8 cellular contexts compared by ENCODE assay signal in genomic region chr12:47816646-47817271, GRCh38. TPM values are rescaled to one million over a fixed set of nuclear protein-coding genes. Genes with fewer than 3 reads are reported as not detected.
DNase-seq lines count a peak whose midpoint lies in the region; ATAC-seq, FAIRE-seq and TF ChIP-seq lines count a peak whose summit lies in the region.
"Had no signal": no experiment of that assay in that cellular context is flagged by ENCODE, and none has a peak within 500 bp of the region (broad histone marks: within the 10 kb centered on the region; RNA-seq: fewer than 3 reads in every experiment).

No MANE protein-coding gene starts in this region.

- no peaks in the 10 kb centered on the region for H3K36me3 ChIP-seq in Loucy (ENCODE audit: insufficient read depth, low read length)
- no peaks in the 10 kb centered on the region for H3K36me3 ChIP-seq in HepG2 (replicated peaks in 1 of 2; ENCODE audit: control insufficient read depth in 1 of 2, insufficient read depth in 2 of 2, low read length in 2 of 2)

- no peak for TF ChIP-seq POLR2A in HepG2 (IDR thresholded peaks at IDR 0.05; ENCODE audit: insufficient read depth in 1 of 2, low read depth in 2 of 2, low read length in 2 of 2)

- WGBS in HepG2 (ENCODE audit: low lambda C conversion rate), result no CpG with 5 or more reads among the region's 9 CpGs

- H3F3A ChIP-seq in Loucy (ENCODE audit: low read depth), result no peaks in the 10 kb centered on the region

- DNase-seq in astrocyte of the cerebellum (ENCODE audit: low read depth), result no peak
- no peak for DNase-seq in HepG2 (ENCODE audit: low spot score)
- no peak for DNase-seq in substantia nigra (lab: John Stamatoyannopoulos, UW)
- DNase-seq in epidermal melanocyte (ENCODE audit: insufficient read length, low spot score), result no peak
- no peak for DNase-seq in NCI-H128 (lab: John Stamatoyannopoulos, UW; ENCODE audit: unreplicated experiment)
- DNase-seq: activated CD4-positive, alpha-beta T cell treated with anti-CD3 and anti-CD28 coated beads, Interleukin-2, amount 50 U/mL, for 4 hours had no signal

- intact Hi-C loops in HepG2 (cut with micrococcal nuclease; ENCODE audit: unreplicated experiment), result no loop called here

- no TSS peak for BruUV-seq in HepG2 (replicated peaks; lab: Mats Ljungman, UMichigan)

- no peak for FAIRE-seq in HepG2 (lab: Jason Lieb, UNC)

- peak overlapping the region; percentile 91 for H3K4me3 ChIP-seq in Loucy (ENCODE audit: low read length, poor library complexity, severe bottlenecking)
- H3K4me3 ChIP-seq in astrocyte of the cerebellum (ENCODE audit: low read depth, low read length), result peak overlapping the region; percentile 64
- H3K4me3 ChIP-seq in HepG2 (replicated peaks in 1 of 3; ENCODE audit: insufficient read depth in 1 of 3, low read depth in 2 of 3, low read length in 3 of 3), result 0 out of 6 replicates have a peak overlapping the region, but pooled peaks of 1 of the 3 experiments have one; percentile 11

- no peaks in the 10 kb centered on the region for H3K9me2 ChIP-seq in Loucy (replicated peaks; ENCODE audit: low read depth, low read length)

- peaks cover 70% of the 10 kb centered on the region for H3K4me1 ChIP-seq in Loucy (ENCODE audit: insufficient read depth, low read length, poor library complexity, severe bottlenecking)
- peaks cover 45% of the 10 kb centered on the region for H3K4me1 ChIP-seq in HepG2 (ENCODE audit: insufficient read depth, low read length)

- TF ChIP-seq RAD21 in HepG2 (CRISPR knock-in tag; IDR thresholded peaks at IDR 0.05), result no peak

- H3K27ac ChIP-seq in HepG2 (ENCODE audit: extremely low read length, insufficient read depth, low read length) (no peak overlapping the region), substantia nigra (ENCODE audit: low read depth, low read length, poor library complexity, severe bottlenecking) (peak overlapping the region; percentile 89)

- TF ChIP-seq CTCF in Loucy (conservative IDR thresholded peaks at IDR 0.05; ENCODE audit: low read length), result no peak
- no peak for TF ChIP-seq CTCF in astrocyte of the cerebellum (IDR thresholded peaks at IDR 0.05; ENCODE audit: low read depth, low read length, missing control alignments)
- TF ChIP-seq CTCF in HepG2 (CRISPR knock-in tag; IDR thresholded peaks at IDR 0.05), result no peak

- in situ Hi-C loops in astrocyte of the cerebellum (cut with HindIII; ENCODE audit: low sequenced_read_pairs) (no loop called here), HepG2 (cut with HindIII; ENCODE audit: extremely low pct_ligation_motif_present, low pct_unique_long_range_greater_than_20kb) (no loop called here)

- TF ChIP-seq EP300 in HepG2 (IDR thresholded peaks at IDR 0.05; ENCODE audit: low read depth in 2 of 2, low read length in 2 of 2) (no peak), HepG2 (CRISPR knock-in tag; IDR thresholded peaks at IDR 0.05; ENCODE audit: borderline replicate concordance) (no peak)

- H3K27me3 ChIP-seq in Loucy (ENCODE audit: insufficient read depth, low read length, poor library complexity, severe bottlenecking) (no peaks in the 10 kb centered on the region), HepG2 (ENCODE audit: control insufficient read depth in 1 of 2, insufficient read depth in 2 of 2, low read length in 2 of 2) (peaks cover 0 to 1% of the 10 kb centered on the region in 2 experiments; a peak in 3 of 5 replicates)

- H3K9ac ChIP-seq in Loucy (ENCODE audit: low read depth, low read length, poor library complexity, severe bottlenecking), result peak overlapping the region; percentile 89
- no peak overlapping the region for H3K9ac ChIP-seq in HepG2 (ENCODE audit: insufficient read depth, low read depth, low read length)

- H3K4me2 ChIP-seq in Loucy (ENCODE audit: low read depth, low read length, poor library complexity, severe bottlenecking), result peak overlapping the region; percentile 98
- peak overlapping the region; percentile 82 for H3K4me2 ChIP-seq in HepG2 (ENCODE audit: low read depth, low read length)

- no peak for ATAC-seq in HepG2
- no peak for ATAC-seq in GM18868 (IDR thresholded peaks at IDR 0.05; ENCODE audit: unreplicated experiment)

- CTCF ChIA-PET in HepG2 (lab: Yijun Ruan, JAX; ENCODE audit: low intra/inter-chr PET ratio, low total read pairs), result interaction anchor here (1.6 kb wide), 1 partner anchor 21 kb away, joined by 4 read pairs; no protein-coding TSS in a partner anchor

- no peaks in the 10 kb centered on the region for H3K9me3 ChIP-seq in Loucy (ENCODE audit: insufficient read depth, low read depth, low read length)
- H3K9me3 ChIP-seq in HepG2 (ENCODE audit: low read length), result no peaks in the 10 kb centered on the region

- POLR2A ChIA-PET in HepG2 (lab: Yijun Ruan, JAX), result interaction anchor here (1.6 to 1.8 kb wide), 2 partner anchors 15 to 21 kb away, joined by 4 to 5 read pairs; no protein-coding TSS in a partner anchor

- H4K20me1 ChIP-seq in Loucy (ENCODE audit: insufficient read depth, low read length, poor library complexity, severe bottlenecking), result peaks cover 43% of the 10 kb centered on the region
- peaks cover 4% of the 10 kb centered on the region; the same call in 1 of the 2 replicates for H4K20me1 ChIP-seq in HepG2 (ENCODE audit: insufficient read depth, low read length)

- H3K79me2 ChIP-seq in Loucy (ENCODE audit: insufficient read depth, low read length) (peaks cover 87% of the 10 kb centered on the region), HepG2 (ENCODE audit: insufficient read depth, low read length) (peaks cover 1% of the 10 kb centered on the region)

- H2AFZ ChIP-seq in Loucy (ENCODE audit: low read length), result no peak overlapping the region
- H2AFZ ChIP-seq in HepG2 (ENCODE audit: low read length), result no peak overlapping the region

RNA-seq across cellular contexts. Expression of gene HDAC7, which starts 2.9 kb away (rescaled TPM):
- 3.7 and 4.6 TPM in 2 replicates for total RNA-seq in HepG2 (2016; rRNA removed; fragmentation: Illumina TruSeq; extraction: Trizol)
- 1.5 and 2.7 TPM in 2 replicates for total RNA-seq in HepG2 (2016; cell fraction: cytosol; rRNA removed; fragmentation: Illumina TruSeq; extraction: Trizol; ENCODE audit: low read depth)
- total RNA-seq in HepG2 (2016; cell fraction: insoluble cytoplasmic fraction; rRNA removed; fragmentation: Illumina TruSeq; extraction: Trizol), result 3.3 and 5.0 TPM in 2 replicates
- total RNA-seq in HepG2 (2016; cell fraction: membrane; rRNA removed; fragmentation: Illumina TruSeq; extraction: Trizol), result 4.5 and 5.3 TPM in 2 replicates
- 5.2 and 5.6 TPM in 2 replicates for total RNA-seq in HepG2 (2016; cell fraction: nucleus; rRNA removed; fragmentation: Illumina TruSeq; extraction: Trizol)
- polyA plus RNA-seq in HepG2 (2011; rRNA removed), result 8.5 and 10.8 TPM in 2 replicates
- 3.4 and 5.9 TPM in 2 replicates for polyA plus RNA-seq in HepG2 (2011; cell fraction: cytosol; rRNA removed)
- polyA plus RNA-seq in HepG2 (2011; cell fraction: nucleus; rRNA removed), result 44.6 and 61.9 TPM in 2 replicates
- 3.9 and 6.2 TPM in 2 replicates for polyA plus RNA-seq in HepG2 (2012)
- polyA plus RNA-seq in HepG2 (2016; cell fraction: cytosol; fragmentation: Illumina TruSeq; extraction: Trizol; ENCODE audit: low read depth), result 1.6 and 1.8 TPM in 2 replicates
- polyA plus RNA-seq in HepG2 (2016; cell fraction: insoluble cytoplasmic fraction; fragmentation: Illumina TruSeq; extraction: Trizol; ENCODE audit: low read depth), result 7.3 and 8.0 TPM in 2 replicates
- polyA plus RNA-seq in HepG2 (2016; cell fraction: membrane; fragmentation: Illumina TruSeq; extraction: Trizol; ENCODE audit: low read depth), result 5.0 and 6.0 TPM in 2 replicates
- 15.8 and 16.2 TPM in 2 replicates for polyA plus RNA-seq in HepG2 (2016; cell fraction: nucleus; fragmentation: Illumina TruSeq; extraction: Trizol; ENCODE audit: insufficient read depth, low read depth)
- polyA minus RNA-seq in HepG2 (2011; rRNA and poly(A)+ RNA removed; ENCODE audit: low replicate concordance), result 11.8 and 35.8 TPM in 2 replicates
- 2.3 and 4.6 TPM in 2 replicates for polyA minus RNA-seq in HepG2 (2011; cell fraction: cytosol; rRNA and poly(A)+ RNA removed)
- 6.8 and 9.5 TPM in 2 replicates for polyA minus RNA-seq in HepG2 (2011; cell fraction: nucleus; rRNA and poly(A)+ RNA removed)

RNA-seq across cellular contexts. Expression of gene SLC48A1, which starts 43.7 kb away (rescaled TPM):
- 2.6 and 3.7 TPM in 2 replicates for total RNA-seq in HepG2 (2016; rRNA removed; fragmentation: Illumina TruSeq; extraction: Trizol)
- total RNA-seq in HepG2 (2016; cell fraction: cytosol; rRNA removed; fragmentation: Illumina TruSeq; extraction: Trizol; ENCODE audit: low read depth), result 2.3 and 3.1 TPM in 2 replicates
- total RNA-seq in HepG2 (2016; cell fraction: insoluble cytoplasmic fraction; rRNA removed; fragmentation: Illumina TruSeq; extraction: Trizol), result 2.3 and 3.4 TPM in 2 replicates
- total RNA-seq in HepG2 (2016; cell fraction: membrane; rRNA removed; fragmentation: Illumina TruSeq; extraction: Trizol), result 5.0 and 6.3 TPM in 2 replicates
- 2.5 and 2.6 TPM in 2 replicates for total RNA-seq in HepG2 (2016; cell fraction: nucleus; rRNA removed; fragmentation: Illumina TruSeq; extraction: Trizol)
- 2.2 and 3.1 TPM in 2 replicates for polyA plus RNA-seq in HepG2 (2011; rRNA removed)
- 2.4 and 2.6 TPM in 2 replicates for polyA plus RNA-seq in HepG2 (2011; cell fraction: cytosol; rRNA removed)
- 3.1 and 4.1 TPM in 2 replicates for polyA plus RNA-seq in HepG2 (2011; cell fraction: nucleus; rRNA removed)
- polyA plus RNA-seq in HepG2 (2012), result 2.1 and 3.5 TPM in 2 replicates
- polyA plus RNA-seq in HepG2 (2016; cell fraction: cytosol; fragmentation: Illumina TruSeq; extraction: Trizol; ENCODE audit: low read depth), result 3.8 and 3.9 TPM in 2 replicates
- 2.6 and 3.2 TPM in 2 replicates for polyA plus RNA-seq in HepG2 (2016; cell fraction: insoluble cytoplasmic fraction; fragmentation: Illumina TruSeq; extraction: Trizol; ENCODE audit: low read depth)
- 6.3 and 6.9 TPM in 2 replicates for polyA plus RNA-seq in HepG2 (2016; cell fraction: membrane; fragmentation: Illumina TruSeq; extraction: Trizol; ENCODE audit: low read depth)
- polyA plus RNA-seq in HepG2 (2016; cell fraction: nucleus; fragmentation: Illumina TruSeq; extraction: Trizol; ENCODE audit: insufficient read depth, low read depth), result 5.6 and 6.3 TPM in 2 replicates
- polyA minus RNA-seq in HepG2 (2011; rRNA and poly(A)+ RNA removed; ENCODE audit: low replicate concordance), result 5.7 and 45.5 TPM in 2 replicates
- polyA minus RNA-seq in HepG2 (2011; cell fraction: cytosol; rRNA and poly(A)+ RNA removed), result 1.5 and 2.1 TPM in 2 replicates
- polyA minus RNA-seq in HepG2 (2011; cell fraction: nucleus; rRNA and poly(A)+ RNA removed), result 1.7 and 2.8 TPM in 2 replicates

RNA-seq across cellular contexts. Expression of gene RAPGEF3, which starts 58.1 kb away (rescaled TPM):
- total RNA-seq in HepG2 (2016; rRNA removed; fragmentation: Illumina TruSeq; extraction: Trizol), result 0.07 TPM in 1 of 2 replicates, not detected in the other
- total RNA-seq in HepG2 (2016; cell fraction: cytosol; rRNA removed; fragmentation: Illumina TruSeq; extraction: Trizol; ENCODE audit: low read depth), result not detected in 2 replicates
- total RNA-seq in HepG2 (2016; cell fraction: insoluble cytoplasmic fraction; rRNA removed; fragmentation: Illumina TruSeq; extraction: Trizol), result 0.09 TPM in 1 of 2 replicates, not detected in the other
- total RNA-seq in HepG2 (2016; cell fraction: membrane; rRNA removed; fragmentation: Illumina TruSeq; extraction: Trizol), result 0.03 TPM in 1 of 2 replicates, not detected in the other
- total RNA-seq in HepG2 (2016; cell fraction: nucleus; rRNA removed; fragmentation: Illumina TruSeq; extraction: Trizol), result 0.40 TPM in 1 of 2 replicates, not detected in the other
- 0.07 and 0.37 TPM in 2 replicates for polyA plus RNA-seq in HepG2 (2011; rRNA removed)
- 0.05 and 0.13 TPM in 2 replicates for polyA plus RNA-seq in HepG2 (2011; cell fraction: cytosol; rRNA removed)
- 0.56 and 0.95 TPM in 2 replicates for polyA plus RNA-seq in HepG2 (2011; cell fraction: nucleus; rRNA removed)
- polyA plus RNA-seq in HepG2 (2012), result 0.11 and 0.16 TPM in 2 replicates
- polyA plus RNA-seq in HepG2 (2016; cell fraction: cytosol; fragmentation: Illumina TruSeq; extraction: Trizol; ENCODE audit: low read depth), result not detected in 2 replicates
- 0.17 TPM in 1 of 2 replicates, not detected in the other for polyA plus RNA-seq in HepG2 (2016; cell fraction: insoluble cytoplasmic fraction; fragmentation: Illumina TruSeq; extraction: Trizol; ENCODE audit: low read depth)
- not detected in 2 replicates for polyA plus RNA-seq in HepG2 (2016; cell fraction: membrane; fragmentation: Illumina TruSeq; extraction: Trizol; ENCODE audit: low read depth)
- polyA plus RNA-seq in HepG2 (2016; cell fraction: nucleus; fragmentation: Illumina TruSeq; extraction: Trizol; ENCODE audit: insufficient read depth, low read depth), result 0.63 TPM in 1 of 2 replicates, not detected in the other
- polyA minus RNA-seq in HepG2 (2011; rRNA and poly(A)+ RNA removed; ENCODE audit: low replicate concordance), result 0.28 and 2.0 TPM in 2 replicates
- not detected in 2 replicates for polyA minus RNA-seq in HepG2 (2011; cell fraction: cytosol; rRNA and poly(A)+ RNA removed)
- polyA minus RNA-seq in HepG2 (2011; cell fraction: nucleus; rRNA and poly(A)+ RNA removed), result 0.13 and 1.1 TPM in 2 replicates
